8 cellular contexts compared by ENCODE assay signal in the genomic region with DNA sequence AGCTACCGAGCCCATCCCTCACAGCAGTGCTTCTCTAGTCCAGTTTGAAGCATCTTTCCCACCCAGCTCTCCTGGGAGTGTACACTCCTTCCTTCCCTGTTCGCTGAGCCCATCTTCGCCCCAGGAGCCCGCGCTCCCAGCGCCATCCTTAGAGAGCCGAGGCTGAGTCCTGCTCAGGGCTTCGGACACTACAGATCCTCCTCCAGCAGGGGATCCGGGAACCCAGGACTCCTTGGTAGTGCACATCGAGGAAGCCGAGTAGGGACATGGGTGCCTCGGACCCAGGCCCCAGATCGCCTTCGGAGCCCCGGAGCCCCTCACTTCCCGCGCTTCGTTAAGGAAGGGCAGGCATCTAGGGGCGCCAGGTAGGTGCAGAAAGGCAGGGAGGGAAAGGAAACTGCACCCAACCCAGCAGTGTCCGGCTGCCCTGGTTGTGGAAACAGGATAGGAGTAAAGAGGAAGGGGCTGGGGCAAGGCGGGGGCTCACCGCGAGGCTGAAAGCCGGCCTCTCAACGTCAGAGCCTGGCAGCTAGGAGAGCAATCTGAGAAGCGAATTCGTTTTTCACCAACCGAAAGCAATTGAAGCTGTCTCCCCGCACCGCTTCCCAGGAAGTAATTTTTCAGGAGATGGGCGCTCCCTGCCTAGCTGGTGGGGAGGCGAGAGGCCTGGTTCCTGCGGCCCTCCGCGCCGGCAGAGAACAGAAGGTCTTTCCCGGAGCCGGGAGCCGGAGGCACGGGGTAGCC. TPM values are rescaled to one million over a fixed set of nuclear protein-coding genes. Genes with fewer than 3 reads are reported as not detected.
DNase-seq lines count a peak whose midpoint lies in the region; ATAC-seq lines count a peak whose summit lies in the region.

No MANE protein-coding gene starts in this region.

- DNase-seq in NCI-H748 (lab: John Stamatoyannopoulos, UW; ENCODE audit: unreplicated experiment) (peak; percentile 84), GF-D8 (lab: John Stamatoyannopoulos, UW) (no peak), A172 (ENCODE audit: low spot score) (no peak), glomerular visceral epithelial cell (ENCODE audit: extremely low spot score) (no peak)
- DNase-seq in effector memory CD8-positive, alpha-beta T cell = no peak
- no peak for DNase-seq in stimulated activated CD4-positive, alpha-beta T cell treated with anti-CD3 and anti-CD28 coated beads, Interleukin-4, amount 100 ng/mL, for 24 hours

- H3K4me1 Mint-ChIP-seq in effector memory CD8-positive, alpha-beta T cell (ENCODE audit: low read depth in 2 of 2) = peaks cover 14 to 31% of the 10 kb centered on the region in 2 donors

- H3K27ac Mint-ChIP-seq in effector memory CD8-positive, alpha-beta T cell = no peak overlapping the region

- H3K4me1 ChIP-seq in ES-I3 (ENCODE audit: insufficient read depth, low read length) (peaks cover under 1% of the 10 kb centered on the region; the same call in 1 of the 2 replicates), neuron (ENCODE audit: insufficient read depth, low read length) (peaks cover 4% of the 10 kb centered on the region)

- ATAC-seq in effector memory CD8-positive, alpha-beta T cell (replicated peaks) = no peak

- H3K9me3 ChIP-seq in ES-I3 (ENCODE audit: control insufficient read depth, insufficient read depth, low read length) (no peaks in the 10 kb centered on the region), neuron (ENCODE audit: low read length) (peaks cover 7% of the 10 kb centered on the region)

- H3K36me3 Mint-ChIP-seq in effector memory CD8-positive, alpha-beta T cell (ENCODE audit: insufficient read depth) = peaks cover 4% of the 10 kb centered on the region

- H3K27me3 Mint-ChIP-seq in effector memory CD8-positive, alpha-beta T cell = peaks cover 76 to 96% of the 10 kb centered on the region in 2 donors

- peaks cover 91% of the 10 kb centered on the region for H3K27me3 ChIP-seq in neuron (ENCODE audit: insufficient read depth, low read length)

- H3K9ac ChIP-seq in ES-I3 (ENCODE audit: low read depth, low read length) = peak overlapping the region; percentile 14; the same call in 1 of the 2 replicates

- H3K36me3 ChIP-seq in ES-I3 (ENCODE audit: insufficient read depth, low read length) (no peaks in the 10 kb centered on the region), neuron (ENCODE audit: insufficient read depth, low read length) (no peaks in the 10 kb centered on the region)

- no peaks in the 10 kb centered on the region for H3K9me3 Mint-ChIP-seq in effector memory CD8-positive, alpha-beta T cell

- peak overlapping the region; percentile 87 for H2AFZ ChIP-seq in neuron (ENCODE audit: low read depth, low read length)

- H3K4me3 Mint-ChIP-seq in effector memory CD8-positive, alpha-beta T cell = peak overlapping the region; percentile 69 to 80

- no peak overlapping the region for H3K4me3 ChIP-seq in neuron (ENCODE audit: low read length)

RNA-seq across cellular contexts. Expression of gene PDX1, which starts 1.0 kb away (rescaled TPM):
- total RNA-seq in A172 (2014; rRNA removed; shearing (Covaris generic)) = 0.22 TPM in 1 of 2 replicates, not detected in the other

RNA-seq across cellular contexts. Expression of gene CDX2, which starts 48.3 kb away (rescaled TPM):
- not detected in 2 replicates for total RNA-seq in A172 (2014; rRNA removed; shearing (Covaris generic))
